ENCODE assay signal across 25 cellular contexts in the genomic region with DNA sequence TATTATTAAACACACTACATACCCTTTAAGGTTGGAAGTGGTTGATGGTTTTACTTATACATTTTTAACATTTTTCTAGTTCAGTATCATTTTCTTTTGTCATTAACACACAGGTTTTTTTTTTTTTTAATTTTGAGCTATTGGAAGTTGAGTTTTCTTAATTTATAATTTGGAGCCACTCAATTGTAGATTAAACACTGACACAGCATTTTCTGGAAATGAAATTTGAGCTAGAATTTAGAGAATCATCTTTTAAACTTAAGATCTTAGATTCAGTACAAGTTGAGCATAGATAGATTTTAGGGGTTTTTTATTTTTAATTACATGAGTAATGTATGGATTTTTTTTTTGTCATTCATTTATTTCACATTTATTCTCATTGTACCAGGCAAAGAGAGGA. TPM values are rescaled to one million over a fixed set of nuclear protein-coding genes. Genes with fewer than 3 reads are reported as not detected.
DNase-seq lines count a peak whose midpoint lies in the region; ATAC-seq and TF ChIP-seq lines count a peak whose summit lies in the region.
"Had no signal": no experiment of that assay in that cellular context is flagged by ENCODE, and none has a peak within 500 bp of the region (broad histone marks: within the 10 kb centered on the region; RNA-seq: fewer than 3 reads in every experiment).

No MANE protein-coding gene starts in this region.

- peaks cover 47% of the 10 kb centered on the region for H3K4me1 ChIP-seq in CD8-positive, alpha-beta T cell (ENCODE audit: insufficient read depth, low read length)
- H3K4me1 ChIP-seq in trophoblast cell (ENCODE audit: control insufficient read depth in 1 of 2, insufficient read depth in 2 of 2, low read length in 2 of 2): peaks cover 0 to 2% of the 10 kb centered on the region in 2 experiments
- H3K4me1 ChIP-seq: psoas muscle, thyroid gland had no signal

- no peak for DNase-seq in activated naive CD4-positive, alpha-beta T cell treated with Interleukin-2 at 50 U/mL for 16 hours
- no peak for DNase-seq in CD8-positive, alpha-beta T cell
- DNase-seq in central memory CD8-positive, alpha-beta T cell (ENCODE audit: low spot score in 2 of 2): no peak
- DNase-seq in dorsolateral prefrontal cortex: no peak
- DNase-seq in trophoblast cell: no peak
- DNase-seq: activated CD4-positive, alpha-beta T cell treated with anti-CD3 and anti-CD28 coated beads for 48 hours; dermis blood vessel endothelial cell; DMS 273 treated with DMSO at 0.1 percent for 48 hours; gastrocnemius medialis; hippocampal formation; mesenchymal stem cell; NCI-H1694; NCI-H446 treated with DMSO at 0.1 percent for 48 hours; NCI-H82; nucleus accumbens; psoas muscle; stomach; thyroid gland had no signal

- no peak overlapping the region for H3K14ac ChIP-seq in trophoblast cell (ENCODE audit: low read length)

- peaks cover 28% of the 10 kb centered on the region for H3K36me3 Mint-ChIP-seq in activated naive CD4-positive, alpha-beta T cell treated with anti-CD3 and anti-CD28 coated beads, Interleukin-2, amount 50 U/mL, for 24 hours
- peaks cover 78% of the 10 kb centered on the region for H3K36me3 Mint-ChIP-seq in CD8-positive, alpha-beta T cell
- peaks cover 50% of the 10 kb centered on the region for H3K36me3 Mint-ChIP-seq in central memory CD8-positive, alpha-beta T cell (ENCODE audit: insufficient read depth)
- peaks cover 53% of the 10 kb centered on the region for H3K36me3 Mint-ChIP-seq in stimulated activated memory B cell treated with anti-CD40 and anti-IgM and Interleukin-4, amounts not matched to agents 10 μg/mL and 1 μg/mL and 100 μg/mL, for 72 hours

- no peak overlapping the region for H3K9ac ChIP-seq in trophoblast cell (ENCODE audit: low read length)

- H2AK5ac ChIP-seq in trophoblast cell (ENCODE audit: low read length): no peak overlapping the region

- no peaks in the 10 kb centered on the region for H3K9me3 Mint-ChIP-seq in activated naive CD4-positive, alpha-beta T cell treated with anti-CD3 and anti-CD28 coated beads, Interleukin-2, amount 50 U/mL, for 24 hours
- peaks cover 3% of the 10 kb centered on the region for H3K9me3 Mint-ChIP-seq in CD8-positive, alpha-beta T cell
- no peaks in the 10 kb centered on the region for H3K9me3 Mint-ChIP-seq in central memory CD8-positive, alpha-beta T cell
- peaks cover 3% of the 10 kb centered on the region for H3K9me3 Mint-ChIP-seq in stimulated activated memory B cell treated with anti-CD40 and anti-IgM and Interleukin-4, amounts not matched to agents 10 μg/mL and 1 μg/mL and 100 μg/mL, for 72 hours
- H3K9me3 Mint-ChIP-seq: activated T-helper 17 cell treated with anti-CD3 and anti-CD28 coated beads, Interleukin-2, amount 50 U/mL, for 72 hours had no signal

- H4K12ac ChIP-seq in trophoblast cell (ENCODE audit: low read depth, low read length): no peak overlapping the region

- peak overlapping the region; percentile 90 for H3K27ac Mint-ChIP-seq in activated naive CD4-positive, alpha-beta T cell treated with anti-CD3 and anti-CD28 coated beads, Interleukin-2, amount 50 U/mL, for 24 hours
- H3K27ac Mint-ChIP-seq in CD8-positive, alpha-beta T cell: peak overlapping the region; percentile 61
- H3K27ac Mint-ChIP-seq in central memory CD8-positive, alpha-beta T cell (ENCODE audit: low read depth): peak overlapping the region; percentile 75
- peak overlapping the region; percentile 56 for H3K27ac Mint-ChIP-seq in stimulated activated memory B cell treated with anti-CD40 and anti-IgM and Interleukin-4, amounts not matched to agents 10 μg/mL and 1 μg/mL and 100 μg/mL, for 72 hours

- no peak overlapping the region for H3K4ac ChIP-seq in trophoblast cell (ENCODE audit: low read depth, low read length)

- no peak overlapping the region for H3K18ac ChIP-seq in trophoblast cell (ENCODE audit: low read length)

- no peak overlapping the region for H4K91ac ChIP-seq in trophoblast cell (ENCODE audit: low read depth, low read length)

- H3K9me3 ChIP-seq in CD8-positive, alpha-beta T cell (ENCODE audit: low read length): no peaks in the 10 kb centered on the region
- no peaks in the 10 kb centered on the region for H3K9me3 ChIP-seq in trophoblast cell (ENCODE audit: insufficient read depth, low read depth, low read length)
- H3K9me3 ChIP-seq: gastrocnemius medialis, psoas muscle, stomach, thyroid gland had no signal

- no peak overlapping the region for H3K27ac ChIP-seq in CD8-positive, alpha-beta T cell (ENCODE audit: low read depth, low read length)
- no peak overlapping the region for H3K27ac ChIP-seq in dorsolateral prefrontal cortex
- no peak overlapping the region for H3K27ac ChIP-seq in trophoblast cell (ENCODE audit: low read depth, low read length)
- H3K27ac ChIP-seq: gastrocnemius medialis, psoas muscle, RWPE1, stomach, thyroid gland had no signal

- H4K8ac ChIP-seq in trophoblast cell (ENCODE audit: low read depth, low read length): no peak overlapping the region

- intact Hi-C loops in CD8-positive, alpha-beta T cell (cut with DNase I, micrococcal nuclease): no loop called here
- intact Hi-C loops in dorsolateral prefrontal cortex (cut with DNase I): no loop called here

- H3K4me1 Mint-ChIP-seq in activated naive CD4-positive, alpha-beta T cell treated with anti-CD3 and anti-CD28 coated beads, Interleukin-2, amount 50 U/mL, for 24 hours: peaks cover 83% of the 10 kb centered on the region
- peaks cover 73% of the 10 kb centered on the region for H3K4me1 Mint-ChIP-seq in CD8-positive, alpha-beta T cell (ENCODE audit: low read depth)
- H3K4me1 Mint-ChIP-seq in central memory CD8-positive, alpha-beta T cell: peaks cover 47% of the 10 kb centered on the region
- H3K4me1 Mint-ChIP-seq in stimulated activated memory B cell treated with anti-CD40 and anti-IgM and Interleukin-4, amounts not matched to agents 10 μg/mL and 1 μg/mL and 100 μg/mL, for 72 hours: peaks cover 45% of the 10 kb centered on the region

- H2BK120ac ChIP-seq in trophoblast cell (ENCODE audit: insufficient read depth, low read length, poor library complexity): no peak overlapping the region

- H2BK12ac ChIP-seq in trophoblast cell (ENCODE audit: low read length): no peak overlapping the region

- H2AFZ ChIP-seq in trophoblast cell (ENCODE audit: insufficient read depth, low read length, poor library complexity): no peak overlapping the region

- H3K4me2 ChIP-seq in trophoblast cell (ENCODE audit: low read length): no peak overlapping the region

- CTCF ChIA-PET in CD8-positive, alpha-beta T cell (lab: Charles Lee): interaction anchor here (0.7 to 0.9 kb wide), 3 partner anchors 39 to 1675 kb away, joined by 3 read pairs; no protein-coding TSS in a partner anchor

- TF ChIP-seq CTCF in CD8-positive, alpha-beta T cell (IDR thresholded peaks at IDR 0.05): no peak
- TF ChIP-seq CTCF in dorsolateral prefrontal cortex (IDR thresholded peaks at IDR 0.05 in 54 of 56, conservative IDR thresholded peaks at IDR 0.05 in 2 of 56; ENCODE audit: low read depth in 1 of 56, partially characterized antibody in 56 of 56): no peak

- H3K23ac ChIP-seq in trophoblast cell (ENCODE audit: low read length): no peak overlapping the region

- ATAC-seq in CD8-positive, alpha-beta T cell: no peak
- ATAC-seq in central memory CD8-positive, alpha-beta T cell (replicated peaks; ENCODE audit: extremely low read depth, poor library complexity, severe bottlenecking): no peak
- no peak for ATAC-seq in stimulated activated memory B cell treated with anti-CD40 and anti-IgM and Interleukin-4, amounts not matched to agents 10 μg/mL and 1 μg/mL and 100 μg/mL, for 72 hours
- ATAC-seq: activated T-helper 17 cell treated with anti-CD3 and anti-CD28 coated beads, Interleukin-2, amount 50 U/mL, for 72 hours; gastrocnemius medialis; left lobe of liver; psoas muscle had no signal

- H2BK5ac ChIP-seq in trophoblast cell (ENCODE audit: low read depth, low read length, poor library complexity): no peak overlapping the region

- H3K79me1 ChIP-seq in trophoblast cell (ENCODE audit: low read length): no peaks in the 10 kb centered on the region

- no peaks in the 10 kb centered on the region for H3K27me3 Mint-ChIP-seq in activated naive CD4-positive, alpha-beta T cell treated with anti-CD3 and anti-CD28 coated beads, Interleukin-2, amount 50 U/mL, for 24 hours
- no peaks in the 10 kb centered on the region for H3K27me3 Mint-ChIP-seq in CD8-positive, alpha-beta T cell (ENCODE audit: low read depth)
- H3K27me3 Mint-ChIP-seq in central memory CD8-positive, alpha-beta T cell: no peaks in the 10 kb centered on the region
- H3K27me3 Mint-ChIP-seq in stimulated activated memory B cell treated with anti-CD40 and anti-IgM and Interleukin-4, amounts not matched to agents 10 μg/mL and 1 μg/mL and 100 μg/mL, for 72 hours: no peaks in the 10 kb centered on the region
- H3K27me3 Mint-ChIP-seq: activated T-helper 17 cell treated with anti-CD3 and anti-CD28 coated beads, Interleukin-2, amount 50 U/mL, for 72 hours had no signal

- POLR2A ChIA-PET in CD8-positive, alpha-beta T cell (lab: Charles Lee): no interaction called here

- no peak overlapping the region for H3K4me3 ChIP-seq in CD8-positive, alpha-beta T cell (ENCODE audit: low read depth, low read length)
- no peak overlapping the region for H3K4me3 ChIP-seq in dorsolateral prefrontal cortex
- H3K4me3 ChIP-seq in trophoblast cell (ENCODE audit: low read depth, low read length): no peak overlapping the region
- H3K4me3 ChIP-seq: gastrocnemius medialis, psoas muscle, stomach, thyroid gland had no signal

- H3K79me2 ChIP-seq in trophoblast cell (ENCODE audit: control insufficient read depth, insufficient read depth, low read length, poor library complexity): no peaks in the 10 kb centered on the region

- no peak overlapping the region for H3K4me3 Mint-ChIP-seq in activated naive CD4-positive, alpha-beta T cell treated with anti-CD3 and anti-CD28 coated beads, Interleukin-2, amount 50 U/mL, for 24 hours
- no peak overlapping the region for H3K4me3 Mint-ChIP-seq in CD8-positive, alpha-beta T cell
- no peak overlapping the region for H3K4me3 Mint-ChIP-seq in central memory CD8-positive, alpha-beta T cell
- H3K4me3 Mint-ChIP-seq in stimulated activated memory B cell treated with anti-CD40 and anti-IgM and Interleukin-4, amounts not matched to agents 10 μg/mL and 1 μg/mL and 100 μg/mL, for 72 hours: no peak overlapping the region
- H3K4me3 Mint-ChIP-seq: activated T-helper 17 cell treated with anti-CD3 and anti-CD28 coated beads, Interleukin-2, amount 50 U/mL, for 72 hours; CD14-positive monocyte; T-helper 1 cell treated with Interleukin-12 subunit alpha and Interleukin-12 subunit beta and Interleukin-4 antibody, amounts not matched to agents 30 μg/mL and 1 μg/mL, for 36 hours had no signal

- peaks cover 18% of the 10 kb centered on the region for H3K36me3 ChIP-seq in CD8-positive, alpha-beta T cell (ENCODE audit: insufficient read depth, low read length)
- peaks cover 6 to 9% of the 10 kb centered on the region in 2 experiments for H3K36me3 ChIP-seq in trophoblast cell (ENCODE audit: control insufficient read depth in 1 of 2, insufficient read depth in 2 of 2, low read length in 2 of 2)

- H3K27me3 ChIP-seq in CD8-positive, alpha-beta T cell (ENCODE audit: insufficient read depth, low read length): no peaks in the 10 kb centered on the region
- no peaks in the 10 kb centered on the region for H3K27me3 ChIP-seq in dorsolateral prefrontal cortex
- no peaks in the 10 kb centered on the region for H3K27me3 ChIP-seq in trophoblast cell (ENCODE audit: insufficient read depth, low read length)
- H3K27me3 ChIP-seq: gastrocnemius medialis, stomach, thyroid gland had no signal

RNA-seq across cellular contexts. Expression of gene RASA2, which starts 35.0 kb away (rescaled TPM):
- total RNA-seq in CD8-positive, alpha-beta T cell: 10 to 100 TPM; 96.3 to 97.4 TPM
- 10 to 100 TPM; 19.8 to 49.0 (median 31.1) TPM for total RNA-seq in dorsolateral prefrontal cortex
- 10.9 and 11.3 TPM in 2 replicates for polyA plus RNA-seq in trophoblast cell (2013)
